1 cellular context compared by ENCODE assay signal in the genomic region with DNA sequence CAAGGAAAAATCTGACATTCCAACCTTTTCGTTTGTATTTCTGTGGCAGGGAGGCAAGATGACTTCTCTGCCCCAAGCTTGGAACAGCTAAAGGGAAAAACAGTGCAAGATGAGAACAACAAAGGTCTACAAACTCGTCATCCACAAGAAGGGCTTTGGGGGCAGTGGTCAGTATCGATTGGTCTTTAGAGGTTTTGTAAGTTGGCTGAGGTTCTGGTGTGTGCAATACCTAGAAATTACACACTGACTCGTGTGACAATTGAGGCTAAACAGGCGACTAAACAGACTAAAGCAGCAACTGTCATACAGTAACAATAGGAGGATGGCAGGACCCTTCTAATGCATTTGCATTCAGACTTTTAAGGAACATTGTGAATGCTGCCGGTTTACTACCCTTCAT.
TF ChIP-seq lines count a peak whose summit lies in the region.

No MANE protein-coding gene starts in this region.

TF ChIP-seq in HepG2, 621 proteins besides CTCF, POLR2A, EP300 and RAD21 (continues in another document):
- TF ChIP-seq HMG20A (CRISPR knock-in tag; IDR thresholded peaks at IDR 0.05; ENCODE audit: borderline replicate concordance): 0 out of 2 replicates have a peak, but pooled peaks have one; percentile 16
- TF ChIP-seq, protein P1, sequence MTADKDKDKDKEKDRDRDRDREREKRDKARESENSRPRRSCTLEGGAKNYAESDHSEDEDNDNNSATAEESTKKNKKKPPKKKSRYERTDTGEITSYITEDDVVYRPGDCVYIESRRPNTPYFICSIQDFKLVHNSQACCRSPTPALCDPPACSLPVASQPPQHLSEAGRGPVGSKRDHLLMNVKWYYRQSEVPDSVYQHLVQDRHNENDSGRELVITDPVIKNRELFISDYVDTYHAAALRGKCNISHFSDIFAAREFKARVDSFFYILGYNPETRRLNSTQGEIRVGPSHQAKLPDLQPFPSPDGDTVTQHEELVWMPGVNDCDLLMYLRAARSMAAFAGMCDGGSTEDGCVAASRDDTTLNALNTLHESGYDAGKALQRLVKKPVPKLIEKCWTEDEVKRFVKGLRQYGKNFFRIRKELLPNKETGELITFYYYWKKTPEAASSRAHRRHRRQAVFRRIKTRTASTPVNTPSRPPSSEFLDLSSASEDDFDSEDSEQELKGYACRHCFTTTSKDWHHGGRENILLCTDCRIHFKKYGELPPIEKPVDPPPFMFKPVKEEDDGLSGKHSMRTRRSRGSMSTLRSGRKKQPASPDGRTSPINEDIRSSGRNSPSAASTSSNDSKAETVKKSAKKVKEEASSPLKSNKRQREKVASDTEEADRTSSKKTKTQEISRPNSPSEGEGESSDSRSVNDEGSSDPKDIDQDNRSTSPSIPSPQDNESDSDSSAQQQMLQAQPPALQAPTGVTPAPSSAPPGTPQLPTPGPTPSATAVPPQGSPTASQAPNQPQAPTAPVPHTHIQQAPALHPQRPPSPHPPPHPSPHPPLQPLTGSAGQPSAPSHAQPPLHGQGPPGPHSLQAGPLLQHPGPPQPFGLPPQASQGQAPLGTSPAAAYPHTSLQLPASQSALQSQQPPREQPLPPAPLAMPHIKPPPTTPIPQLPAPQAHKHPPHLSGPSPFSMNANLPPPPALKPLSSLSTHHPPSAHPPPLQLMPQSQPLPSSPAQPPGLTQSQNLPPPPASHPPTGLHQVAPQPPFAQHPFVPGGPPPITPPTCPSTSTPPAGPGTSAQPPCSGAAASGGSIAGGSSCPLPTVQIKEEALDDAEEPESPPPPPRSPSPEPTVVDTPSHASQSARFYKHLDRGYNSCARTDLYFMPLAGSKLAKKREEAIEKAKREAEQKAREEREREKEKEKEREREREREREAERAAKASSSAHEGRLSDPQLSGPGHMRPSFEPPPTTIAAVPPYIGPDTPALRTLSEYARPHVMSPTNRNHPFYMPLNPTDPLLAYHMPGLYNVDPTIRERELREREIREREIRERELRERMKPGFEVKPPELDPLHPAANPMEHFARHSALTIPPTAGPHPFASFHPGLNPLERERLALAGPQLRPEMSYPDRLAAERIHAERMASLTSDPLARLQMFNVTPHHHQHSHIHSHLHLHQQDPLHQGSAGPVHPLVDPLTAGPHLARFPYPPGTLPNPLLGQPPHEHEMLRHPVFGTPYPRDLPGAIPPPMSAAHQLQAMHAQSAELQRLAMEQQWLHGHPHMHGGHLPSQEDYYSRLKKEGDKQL (CRISPR knock-in tag; IDR thresholded peaks at IDR 0.05; ENCODE audit: low read depth): no peak
- no peak for TF ChIP-seq TBP (CRISPR knock-in tag; IDR thresholded peaks at IDR 0.05)
- no peak for TF ChIP-seq TBL1XR1 (IDR thresholded peaks at IDR 0.05; ENCODE audit: borderline replicate concordance, low read length, partially characterized antibody)
- no peak for TF ChIP-seq THAP8 (CRISPR knock-in tag; IDR thresholded peaks at IDR 0.05; ENCODE audit: borderline replicate concordance)
- TF ChIP-seq FOXA3 (CRISPR knock-in tag; IDR thresholded peaks at IDR 0.05): peak; percentile 23; the same call in 1 of the 2 replicates
- TF ChIP-seq SOX5 (CRISPR knock-in tag; IDR thresholded peaks at IDR 0.05; ENCODE audit: borderline replicate concordance): peak; percentile 39; the same call in 1 of the 2 replicates
- TF ChIP-seq ZNF44 (CRISPR knock-in tag; IDR thresholded peaks at IDR 0.05): no peak
- TF ChIP-seq, protein P2, sequence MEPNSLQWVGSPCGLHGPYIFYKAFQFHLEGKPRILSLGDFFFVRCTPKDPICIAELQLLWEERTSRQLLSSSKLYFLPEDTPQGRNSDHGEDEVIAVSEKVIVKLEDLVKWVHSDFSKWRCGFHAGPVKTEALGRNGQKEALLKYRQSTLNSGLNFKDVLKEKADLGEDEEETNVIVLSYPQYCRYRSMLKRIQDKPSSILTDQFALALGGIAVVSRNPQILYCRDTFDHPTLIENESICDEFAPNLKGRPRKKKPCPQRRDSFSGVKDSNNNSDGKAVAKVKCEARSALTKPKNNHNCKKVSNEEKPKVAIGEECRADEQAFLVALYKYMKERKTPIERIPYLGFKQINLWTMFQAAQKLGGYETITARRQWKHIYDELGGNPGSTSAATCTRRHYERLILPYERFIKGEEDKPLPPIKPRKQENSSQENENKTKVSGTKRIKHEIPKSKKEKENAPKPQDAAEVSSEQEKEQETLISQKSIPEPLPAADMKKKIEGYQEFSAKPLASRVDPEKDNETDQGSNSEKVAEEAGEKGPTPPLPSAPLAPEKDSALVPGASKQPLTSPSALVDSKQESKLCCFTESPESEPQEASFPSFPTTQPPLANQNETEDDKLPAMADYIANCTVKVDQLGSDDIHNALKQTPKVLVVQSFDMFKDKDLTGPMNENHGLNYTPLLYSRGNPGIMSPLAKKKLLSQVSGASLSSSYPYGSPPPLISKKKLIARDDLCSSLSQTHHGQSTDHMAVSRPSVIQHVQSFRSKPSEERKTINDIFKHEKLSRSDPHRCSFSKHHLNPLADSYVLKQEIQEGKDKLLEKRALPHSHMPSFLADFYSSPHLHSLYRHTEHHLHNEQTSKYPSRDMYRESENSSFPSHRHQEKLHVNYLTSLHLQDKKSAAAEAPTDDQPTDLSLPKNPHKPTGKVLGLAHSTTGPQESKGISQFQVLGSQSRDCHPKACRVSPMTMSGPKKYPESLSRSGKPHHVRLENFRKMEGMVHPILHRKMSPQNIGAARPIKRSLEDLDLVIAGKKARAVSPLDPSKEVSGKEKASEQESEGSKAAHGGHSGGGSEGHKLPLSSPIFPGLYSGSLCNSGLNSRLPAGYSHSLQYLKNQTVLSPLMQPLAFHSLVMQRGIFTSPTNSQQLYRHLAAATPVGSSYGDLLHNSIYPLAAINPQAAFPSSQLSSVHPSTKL (CRISPR knock-in tag; IDR thresholded peaks at IDR 0.05): peak; percentile 37
- no peak for TF ChIP-seq ZNF484 (CRISPR knock-in tag; IDR thresholded peaks at IDR 0.05; ENCODE audit: borderline replicate concordance, low read depth)
- TF ChIP-seq TEAD2 (CRISPR knock-in tag; IDR thresholded peaks at IDR 0.05): no peak
- no peak for TF ChIP-seq ZSCAN31 (CRISPR knock-in tag; IDR thresholded peaks at IDR 0.05; ENCODE audit: low read depth)
- TF ChIP-seq ADNP (CRISPR knock-in tag; IDR thresholded peaks at IDR 0.05): no peak
- peak; percentile 45; the same call in 1 of the 2 replicates for TF ChIP-seq RARA (CRISPR knock-in tag; IDR thresholded peaks at IDR 0.05)
- TF ChIP-seq KDM6A (CRISPR knock-in tag; IDR thresholded peaks at IDR 0.05; ENCODE audit: low read depth): 0 out of 2 replicates have a peak, but pooled peaks have one; percentile 31
- TF ChIP-seq KAT2B (IDR thresholded peaks at IDR 0.05; ENCODE audit: borderline replicate concordance, low read depth, low read length): peak; percentile 33; the same call in 1 of the 2 replicates
- peak; percentile 67 for TF ChIP-seq CEBPB (IDR thresholded peaks at IDR 0.05; ENCODE audit: borderline replicate concordance, low read depth, low read length)
- no peak for TF ChIP-seq ZNF143 (CRISPR knock-in tag; IDR thresholded peaks at IDR 0.05)
- no peak for TF ChIP-seq PCBP2 (optimal IDR thresholded peaks at IDR 0.05; ENCODE audit: low read depth, low read length, poor library complexity, severe bottlenecking)
- no peak for TF ChIP-seq MED13 (CRISPR knock-in tag; IDR thresholded peaks at IDR 0.05)
- no peak for TF ChIP-seq CAMTA2 (CRISPR knock-in tag; IDR thresholded peaks at IDR 0.05; ENCODE audit: borderline replicate concordance)
- no peak for TF ChIP-seq FIP1L1 (IDR thresholded peaks at IDR 0.05; ENCODE audit: borderline replicate concordance, insufficient read depth, low read depth, low read length)
- TF ChIP-seq BHLHE40 (IDR thresholded peaks at IDR 0.05; ENCODE audit: low read length): peak; percentile 39; the same call in 1 of the 2 replicates
- no peak for TF ChIP-seq IRX3 (CRISPR knock-in tag; IDR thresholded peaks at IDR 0.05; ENCODE audit: borderline replicate concordance, low read depth)
- no peak for TF ChIP-seq BRD4 (CRISPR knock-in tag; IDR thresholded peaks at IDR 0.05)
- TF ChIP-seq AGO2 (optimal IDR thresholded peaks at IDR 0.05; ENCODE audit: low read depth, low read length): no peak
- TF ChIP-seq POLR2AphosphoS2 (IDR thresholded peaks at IDR 0.05; ENCODE audit: low read depth, low read length): no peak
- no peak for TF ChIP-seq ZNF326 (CRISPR knock-in tag; IDR thresholded peaks at IDR 0.05; ENCODE audit: borderline replicate concordance)
- no peak for TF ChIP-seq ZNF160 (CRISPR knock-in tag; IDR thresholded peaks at IDR 0.05)
- no peak for TF ChIP-seq SMAD3 (CRISPR knock-in tag; IDR thresholded peaks at IDR 0.05)
- TF ChIP-seq GATAD2A (CRISPR knock-in tag; IDR thresholded peaks at IDR 0.05): peak; percentile 77
- no peak for TF ChIP-seq ZNF282 (IDR thresholded peaks at IDR 0.05; ENCODE audit: partially characterized antibody)
- no peak for TF ChIP-seq TFDP1 (CRISPR knock-in tag; IDR thresholded peaks at IDR 0.05; ENCODE audit: borderline replicate concordance)
- TF ChIP-seq ZC3H4 (CRISPR knock-in tag; IDR thresholded peaks at IDR 0.05; ENCODE audit: borderline replicate concordance): no peak
- TF ChIP-seq PHB2 (IDR thresholded peaks at IDR 0.05; ENCODE audit: partially characterized antibody): no peak
- TF ChIP-seq ZNF784 (CRISPR knock-in tag; IDR thresholded peaks at IDR 0.05; ENCODE audit: borderline replicate concordance): no peak
- 0 out of 2 replicates have a peak, but pooled peaks have one; percentile 27 for TF ChIP-seq CEBPG (CRISPR knock-in tag; IDR thresholded peaks at IDR 0.05)
- no peak for TF ChIP-seq PAF1 (CRISPR knock-in tag; IDR thresholded peaks at IDR 0.05)
- no peak for TF ChIP-seq ATAD3A (CRISPR knock-in tag; IDR thresholded peaks at IDR 0.05)
- no peak for TF ChIP-seq ZNF75D (CRISPR knock-in tag; IDR thresholded peaks at IDR 0.05; ENCODE audit: borderline replicate concordance)
- TF ChIP-seq BCL6 (CRISPR knock-in tag; IDR thresholded peaks at IDR 0.05): peak; percentile 62
- no peak for TF ChIP-seq SOX13 (IDR thresholded peaks at IDR 0.05)
- TF ChIP-seq SOX13 (CRISPR knock-in tag; conservative IDR thresholded peaks at IDR 0.05 in 1 of 2, IDR thresholded peaks at IDR 0.05 in 1 of 2): peak in 1 of 2 experiments; percentile 45; a peak in 1 of 4 replicates
- TF ChIP-seq PATZ1 (CRISPR knock-in tag; IDR thresholded peaks at IDR 0.05): peak; percentile 40; the same call in 1 of the 2 replicates
- peak; percentile 50 for TF ChIP-seq ZNF574 (CRISPR knock-in tag; IDR thresholded peaks at IDR 0.05)
- TF ChIP-seq SRSF1 (optimal IDR thresholded peaks at IDR 0.05; ENCODE audit: low read depth, low read length): no peak
- TF ChIP-seq, protein P3, sequence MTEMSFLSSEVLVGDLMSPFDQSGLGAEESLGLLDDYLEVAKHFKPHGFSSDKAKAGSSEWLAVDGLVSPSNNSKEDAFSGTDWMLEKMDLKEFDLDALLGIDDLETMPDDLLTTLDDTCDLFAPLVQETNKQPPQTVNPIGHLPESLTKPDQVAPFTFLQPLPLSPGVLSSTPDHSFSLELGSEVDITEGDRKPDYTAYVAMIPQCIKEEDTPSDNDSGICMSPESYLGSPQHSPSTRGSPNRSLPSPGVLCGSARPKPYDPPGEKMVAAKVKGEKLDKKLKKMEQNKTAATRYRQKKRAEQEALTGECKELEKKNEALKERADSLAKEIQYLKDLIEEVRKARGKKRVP (CRISPR knock-in tag; IDR thresholded peaks at IDR 0.05): peak in 1 of 2 experiments; percentile 65; a peak in 1 of 4 replicates
- no peak for TF ChIP-seq GFI1 (CRISPR knock-in tag; IDR thresholded peaks at IDR 0.05; ENCODE audit: borderline replicate concordance)
